Comparison of ENCODE assay signal across 13 cellular contexts in the genomic region with DNA sequence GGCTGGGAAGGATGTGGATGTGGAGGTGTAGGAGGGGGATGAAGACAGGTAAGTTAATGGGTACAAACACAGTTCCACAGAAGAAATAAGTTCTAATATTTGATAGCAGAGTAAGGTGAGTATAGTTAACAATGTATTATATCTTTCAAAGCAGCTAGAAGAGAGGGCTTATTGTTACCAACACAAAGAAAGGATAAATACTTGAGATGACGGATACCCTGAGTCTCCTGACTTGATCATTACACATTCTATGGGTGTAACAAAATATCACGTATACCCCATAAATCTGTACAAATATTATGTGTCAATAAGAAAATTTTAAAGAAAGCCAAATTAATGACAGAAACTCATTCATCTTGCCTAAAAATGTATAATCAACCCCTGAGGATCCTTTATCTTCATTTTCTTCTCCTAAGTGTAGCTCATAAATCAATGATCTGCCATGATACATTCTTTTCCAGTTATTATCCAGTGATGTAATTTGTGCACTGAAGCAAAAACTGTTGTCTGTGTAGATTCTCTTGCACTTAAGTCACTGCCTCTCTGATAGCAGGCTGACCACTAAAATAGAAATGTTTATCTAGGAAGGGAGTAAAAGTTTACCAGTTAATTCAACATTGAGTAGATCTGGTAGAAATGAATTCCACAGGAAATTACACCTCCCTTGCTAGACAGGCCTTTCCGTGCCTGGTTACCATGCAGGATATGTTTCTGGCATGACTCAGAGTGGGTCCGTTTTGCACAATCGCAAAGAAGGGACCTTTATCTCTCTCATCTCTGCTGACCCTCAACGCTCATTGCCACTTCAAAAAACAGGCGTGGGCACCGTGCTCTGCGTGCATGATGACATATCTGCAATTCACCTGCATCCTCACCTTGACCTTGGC.
DNase-seq lines count a peak whose midpoint lies in the region; ATAC-seq and TF ChIP-seq lines count a peak whose summit lies in the region.
"Had no signal": no experiment of that assay in that cellular context is flagged by ENCODE, and none has a peak within 500 bp of the region (broad histone marks: within the 10 kb centered on the region; RNA-seq: fewer than 3 reads in every experiment).

No MANE protein-coding gene starts in this region.

- TF ChIP-seq CTCF in RWPE1 (conservative IDR thresholded peaks at IDR 0.05; ENCODE audit: low read depth), result no peak

- POLR2A ChIA-PET in RWPE1 (lab: Yijun Ruan, JAX; ENCODE audit: low non-redundant PET), result no interaction called here

- CTCF ChIA-PET in RWPE1 (lab: Yijun Ruan, JAX), result interaction anchor here (0.6 to 0.7 kb wide), 2 partner anchors 26 to 754 kb away, joined by 3 read pairs; no protein-coding TSS in a partner anchor

- H3K4me3 ChIP-seq in skeletal muscle cell (ENCODE audit: low read depth, low read length), result no peak overlapping the region
- H3K4me3 ChIP-seq: GM12878, GM23338 had no signal

- ATAC-seq in GM19035 (IDR thresholded peaks at IDR 0.05; ENCODE audit: unreplicated experiment), result no peak
- ATAC-seq: GM12878, GM23338 had no signal

- peak overlapping the region; percentile 58; the same call in 1 of the 2 replicates for H3K27ac ChIP-seq in RWPE1
- H3K27ac ChIP-seq: 22Rv1 had no signal

- DNase-seq in NCI-H1417 (lab: John Stamatoyannopoulos, UW) (peak in 2 of 3 experiments; percentile 0 to 46), NCI-H1417 treated with DMSO at 0.1 percent for 48 hours (lab: John Stamatoyannopoulos, UW) (no peak), RWPE1 (ENCODE audit: low spot score) (peak; percentile 73), fibroblast of peridontal ligament (ENCODE audit: extremely low read depth) (peak; percentile 98), skeletal muscle cell (ENCODE audit: low read depth) (peak; percentile 92), C1 segment of cervical spinal cord (lab: John Stamatoyannopoulos, UW) (no peak)
- no peak for DNase-seq in stimulated activated CD4-positive, alpha-beta T cell treated with anti-CD3 and anti-CD28 coated beads, Interleukin-4, amount 100 ng/mL, for 1 hour
- DNase-seq: activated CD4-positive, alpha-beta T cell treated with anti-CD3 and anti-CD28 coated beads, Interleukin-2, amount 50 U/mL, for 4 hours; stimulated activated CD4-positive, alpha-beta T cell treated with anti-CD3 and anti-CD28 coated beads, Interleukin-12 subunit alpha, Interleukin-12 subunit beta, amount 100 ng/mL, for 4 hours had no signal

Comparison
In these comparisons a context has a peak if more than half of its experiments do, and no peak if none do; other contexts are left out.
1. DNase-seq: peak in NCI-H1417 (2 of 3), RWPE1 (single experiment), fibroblast of peridontal ligament (single experiment) and skeletal muscle cell (single experiment); none in NCI-H1417 treated with DMSO at 0.1 percent for 48 hours (single experiment), C1 segment of cervical spinal cord (0 of 14) and stimulated activated CD4-positive, alpha-beta T cell treated with anti-CD3 and anti-CD28 coated beads, Interleukin-4, amount 100 ng/mL, for 1 hour (single experiment).